ENCODE assay signal across 16 cellular contexts in the genomic region with DNA sequence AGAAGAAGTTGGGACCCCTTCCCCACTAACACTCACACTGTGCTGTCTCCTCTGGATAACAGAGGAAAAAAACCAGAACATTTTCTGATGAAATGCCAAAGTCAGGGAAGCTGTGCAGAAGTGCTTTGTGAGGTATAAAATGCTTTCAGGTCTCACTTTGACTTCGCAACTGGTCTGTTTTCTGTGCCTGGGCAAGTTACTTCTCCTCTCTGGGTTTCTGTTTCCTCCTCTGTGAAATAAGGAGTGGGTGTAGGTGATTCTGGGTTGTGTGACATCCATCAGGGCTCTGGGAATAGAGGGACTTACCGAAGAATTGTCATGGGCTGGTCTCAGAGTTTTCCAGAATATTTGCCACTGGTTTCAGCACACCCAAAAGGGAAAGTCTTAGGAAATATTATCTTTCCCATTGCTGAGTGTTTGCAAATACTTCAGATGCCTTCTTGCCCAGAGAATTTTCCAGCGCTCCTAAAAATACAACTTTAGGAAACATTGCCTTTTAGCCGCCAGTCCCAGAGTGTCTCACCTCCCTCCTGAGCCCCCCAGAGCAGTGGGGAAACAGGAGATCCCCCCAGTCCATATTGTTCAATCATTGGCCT.
DNase-seq lines count a peak whose midpoint lies in the region; ATAC-seq, FAIRE-seq and TF ChIP-seq lines count a peak whose summit lies in the region.
"Had no signal": no experiment of that assay in that cellular context is flagged by ENCODE, and none has a peak within 500 bp of the region (broad histone marks: within the 10 kb centered on the region; RNA-seq: fewer than 3 reads in every experiment).

No MANE protein-coding gene starts in this region.

- no peaks in the 10 kb centered on the region for H3K4me1 ChIP-seq in astrocyte (ENCODE audit: insufficient read depth, low read length)

- no peak for FAIRE-seq in astrocyte (lab: Jason Lieb, UNC)
- FAIRE-seq: G401.6 had no signal

- ATAC-seq in stimulated activated naive CD8-positive, alpha-beta T cell treated with anti-CD3 and anti-CD28 coated beads, Interleukin-15, Interleukin-2, amounts not matched to agents 100 U/mL and 50 U/mL, for 24 hours, result no peak
- no peak for ATAC-seq in naive thymus-derived CD8-positive, alpha-beta T cell

- peaks cover 5% of the 10 kb centered on the region for H3K27me3 ChIP-seq in astrocyte (ENCODE audit: insufficient read depth, low read length)

- H3K4me1 Mint-ChIP-seq in stimulated activated naive CD8-positive, alpha-beta T cell treated with anti-CD3 and anti-CD28 coated beads, Interleukin-15, Interleukin-2, amounts not matched to agents 100 ng/mL and 50 ng/mL, for 24 hours (ENCODE audit: low read depth), result peaks cover 91% of the 10 kb centered on the region
- peaks cover 20% of the 10 kb centered on the region for H3K4me1 Mint-ChIP-seq in astrocyte (ENCODE audit: low read depth, unreplicated experiment)
- H3K4me1 Mint-ChIP-seq in naive thymus-derived CD8-positive, alpha-beta T cell, result peaks cover 36 to 94% (median 90%) of the 10 kb centered on the region in 4 donors

- H3K9me3 Mint-ChIP-seq in stimulated activated naive CD8-positive, alpha-beta T cell treated with anti-CD3 and anti-CD28 coated beads, Interleukin-15, Interleukin-2, amounts not matched to agents 100 ng/mL and 50 ng/mL, for 24 hours, result no peaks in the 10 kb centered on the region
- H3K9me3 Mint-ChIP-seq in astrocyte (ENCODE audit: unreplicated experiment), result no peaks in the 10 kb centered on the region
- no peaks in the 10 kb centered on the region for H3K9me3 Mint-ChIP-seq in naive thymus-derived CD8-positive, alpha-beta T cell
- H3K9me3 Mint-ChIP-seq: IgD-negative memory B cell had no signal

- peak overlapping the region; percentile 89 for H3K27ac Mint-ChIP-seq in stimulated activated naive CD8-positive, alpha-beta T cell treated with anti-CD3 and anti-CD28 coated beads, Interleukin-15, Interleukin-2, amounts not matched to agents 100 ng/mL and 50 ng/mL, for 24 hours
- peak overlapping the region; percentile 70 for H3K27ac Mint-ChIP-seq in astrocyte (ENCODE audit: unreplicated experiment)
- peak overlapping the region; percentile 89 to 99 (median 98) for H3K27ac Mint-ChIP-seq in naive thymus-derived CD8-positive, alpha-beta T cell
- H3K27ac Mint-ChIP-seq: progenitor cell of endocrine pancreas had no signal

- no peaks in the 10 kb centered on the region for H4K20me1 ChIP-seq in astrocyte (ENCODE audit: insufficient read depth, low read length)

- no peak for TF ChIP-seq CTCF in astrocyte (IDR thresholded peaks at IDR 0.05; ENCODE audit: insufficient read depth, low read depth, low read length)

- peak overlapping the region; percentile 84 for H3K4me3 Mint-ChIP-seq in stimulated activated naive CD8-positive, alpha-beta T cell treated with anti-CD3 and anti-CD28 coated beads, Interleukin-15, Interleukin-2, amounts not matched to agents 100 ng/mL and 50 ng/mL, for 24 hours
- H3K4me3 Mint-ChIP-seq in astrocyte (ENCODE audit: unreplicated experiment), result no peak overlapping the region
- peak overlapping the region; percentile 75 to 95 (median 82) for H3K4me3 Mint-ChIP-seq in naive thymus-derived CD8-positive, alpha-beta T cell

- H2AFZ ChIP-seq in astrocyte (ENCODE audit: low read depth, low read length), result no peak overlapping the region
- H2AFZ ChIP-seq: GM23248 had no signal

- no peaks in the 10 kb centered on the region for H3K36me3 Mint-ChIP-seq in stimulated activated naive CD8-positive, alpha-beta T cell treated with anti-CD3 and anti-CD28 coated beads, Interleukin-15, Interleukin-2, amounts not matched to agents 100 ng/mL and 50 ng/mL, for 24 hours (ENCODE audit: low read depth)
- no peaks in the 10 kb centered on the region for H3K36me3 Mint-ChIP-seq in astrocyte (ENCODE audit: low read depth, unreplicated experiment)
- no peaks in the 10 kb centered on the region for H3K36me3 Mint-ChIP-seq in naive thymus-derived CD8-positive, alpha-beta T cell

- H3K9ac ChIP-seq in astrocyte (ENCODE audit: low read length), result no peak overlapping the region
- H3K9ac ChIP-seq: GM23248 had no signal

- H3K27ac ChIP-seq in astrocyte (ENCODE audit: low read depth, low read length), result no peak overlapping the region
- H3K27ac ChIP-seq: GM23248 had no signal

- no peak overlapping the region for H3K4me2 ChIP-seq in astrocyte (ENCODE audit: low read length)

- H3K4me3 ChIP-seq in astrocyte (ENCODE audit: insufficient read depth, low read depth, low read length), result no peak overlapping the region
- H3K4me3 ChIP-seq: GM23248 had no signal

- H3K9me3 ChIP-seq in astrocyte (ENCODE audit: insufficient read depth, low read depth, low read length), result no peaks in the 10 kb centered on the region

- DNase-seq in stimulated activated naive CD8-positive, alpha-beta T cell treated with anti-CD3 and anti-CD28 coated beads, Interleukin-15, Interleukin-2, amounts not matched to agents 100 U/mL and 50 U/mL, for 24 hours, result no peak
- DNase-seq in astrocyte (ENCODE audit: low read depth), result peak; percentile 20
- DNase-seq in naive thymus-derived CD8-positive, alpha-beta T cell, result no peak
- no peak for DNase-seq in NCI-H226
- DNase-seq in HT-29 (ENCODE audit: low spot score), result no peak
- no peak for DNase-seq in central memory CD4-positive, alpha-beta T cell
- DNase-seq in SIG-M5 (lab: John Stamatoyannopoulos, UW), result no peak
- DNase-seq: AML-193; foreskin fibroblast; GM23248; NCI-H1694; stimulated activated CD4-positive, alpha-beta T cell treated with anti-CD3 and anti-CD28 coated beads, Interleukin-4, amount 100 ng/mL, for 24 hours had no signal

- H3K27me3 Mint-ChIP-seq in stimulated activated naive CD8-positive, alpha-beta T cell treated with anti-CD3 and anti-CD28 coated beads, Interleukin-15, Interleukin-2, amounts not matched to agents 100 ng/mL and 50 ng/mL, for 24 hours, result no peaks in the 10 kb centered on the region
- no peaks in the 10 kb centered on the region for H3K27me3 Mint-ChIP-seq in astrocyte (ENCODE audit: low read depth, unreplicated experiment)
- H3K27me3 Mint-ChIP-seq in naive thymus-derived CD8-positive, alpha-beta T cell, result peaks cover 0 to 2% (median 0%) of the 10 kb centered on the region in 5 donors
- H3K27me3 Mint-ChIP-seq: progenitor cell of endocrine pancreas had no signal

- H3K36me3 ChIP-seq in astrocyte (ENCODE audit: insufficient read depth, low read length), result no peaks in the 10 kb centered on the region

- POLR2A ChIA-PET in naive thymus-derived CD8-positive, alpha-beta T cell (lab: Charles Lee), result interaction anchor here (3.6 kb wide), 1 partner anchor 10 kb away, joined by 32 read pairs; no protein-coding TSS in a partner anchor

- H3K79me2 ChIP-seq in astrocyte (ENCODE audit: insufficient read depth, low read length), result no peaks in the 10 kb centered on the region
